In the genomic region with DNA sequence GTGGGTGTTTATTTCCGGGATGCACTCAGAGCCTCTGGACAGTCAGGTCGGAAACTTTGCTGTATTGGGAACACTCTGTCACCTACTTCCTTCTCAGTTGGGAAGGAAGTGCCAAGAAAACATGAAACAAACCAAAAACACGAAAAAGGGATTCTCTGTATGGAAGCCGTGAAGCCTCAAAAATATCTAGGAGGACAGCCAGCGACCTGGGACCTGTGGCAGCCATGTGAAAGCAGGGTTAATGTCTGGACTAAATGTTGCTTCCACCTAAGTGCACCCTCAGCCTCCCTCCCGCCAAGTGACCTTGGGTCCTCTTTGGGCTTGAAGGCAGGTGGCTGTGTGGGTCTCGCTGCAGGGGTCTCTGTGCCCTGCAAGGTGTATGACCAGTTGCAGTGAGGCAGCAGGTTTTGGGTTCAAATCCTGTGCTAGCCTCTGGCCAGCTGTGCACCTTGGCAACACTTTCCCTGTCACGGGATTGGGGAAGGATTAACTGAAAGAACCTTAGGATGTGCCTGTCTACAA, we compare ENCODE assay signal across 8 cellular contexts. TPM values are rescaled to one million over a fixed set of nuclear protein-coding genes. Genes with fewer than 3 reads are reported as not detected.
A peak's percentile ranks its signal among the peaks of the same experiment; 100 is the strongest.
DNase-seq lines count a peak whose midpoint lies in the region; TF ChIP-seq lines count a peak whose summit lies in the region.

No MANE protein-coding gene starts in this region.

- CTCF ChIA-PET in AG04449 (lab: Yijun Ruan, JAX) = interaction anchor here (1.7 kb wide), 1 partner anchor 11 kb away, joined by 5 read pairs; no protein-coding TSS in a partner anchor

- H3K9ac ChIP-seq in HUES48 (ENCODE audit: low read depth, low read length) = peak overlapping the region; percentile 69; the same call in 1 of the 2 replicates

- no peaks in the 10 kb centered on the region for H3K4me1 ChIP-seq in HUES48 (ENCODE audit: control insufficient read depth, insufficient read depth, low read length)
- H3K4me1 ChIP-seq in mesodermal cell (ENCODE audit: control insufficient read depth, insufficient read depth, low read length, poor library complexity, severe bottlenecking) = peaks cover 10% of the 10 kb centered on the region

- WGBS in mesodermal cell (ENCODE audit: insufficient coverage in 2 of 2), 2 experiments = 55 to 56% methylated on average over 7 to 8 of the region's 8 CpGs

- no peaks in the 10 kb centered on the region for H3K27me3 ChIP-seq in HUES48 (ENCODE audit: control insufficient read depth, insufficient read depth, low read length)

- H3K27ac ChIP-seq in HUES48 (ENCODE audit: low read depth, low read length) (peak overlapping the region; percentile 66), mesodermal cell (ENCODE audit: low read depth, low read length, severe bottlenecking) (peak overlapping the region; percentile 69)

- DNase-seq in AG04449 (ENCODE audit: low read depth, low spot score) (no peak), cardiac fibroblast (ENCODE audit: low read depth in 2 of 2) (peak; percentile 23 to 33), NCI-H1694 (lab: John Stamatoyannopoulos, UW) (no peak), AG20443 (ENCODE audit: low spot score) (no peak), retina (no peak), NCI-H128 (lab: John Stamatoyannopoulos, UW; ENCODE audit: unreplicated experiment) (no peak)

- 0 out of 2 replicates have a peak, but pooled peaks cover 3% of the 10 kb centered on the region for H3K36me3 ChIP-seq in HUES48 (ENCODE audit: control insufficient read depth, insufficient read depth, low read length)
- H3K36me3 ChIP-seq in mesodermal cell (ENCODE audit: control insufficient read depth, insufficient read depth, low read length) = peaks cover 15% of the 10 kb centered on the region

- TF ChIP-seq CTCF in AG04449 (IDR thresholded peaks at IDR 0.05; ENCODE audit: insufficient read depth, low read length, missing control alignments) (no peak), cardiac fibroblast (IDR thresholded peaks at IDR 0.05; ENCODE audit: low read depth, low read length) (no peak)

- POLR2A ChIA-PET in AG04449 (lab: Yijun Ruan, JAX) = no interaction called here

- peak overlapping the region; percentile 88 for H3K4me3 ChIP-seq in AG04449 (ENCODE audit: low read depth, low read length)
- peak overlapping the region; percentile 75 for H3K4me3 ChIP-seq in HUES48 (ENCODE audit: low read depth, low read length)
- H3K4me3 ChIP-seq in cardiac fibroblast (replicated peaks in 1 of 2; ENCODE audit: low read depth in 2 of 2, low read length in 2 of 2) = peak overlapping the region; percentile 93
- H3K4me3 ChIP-seq in mesodermal cell (ENCODE audit: extremely low read depth, insufficient read depth, low read length, poor library complexity, severe bottlenecking) = peak overlapping the region; percentile 86

- H3K9me3 ChIP-seq in HUES48 (ENCODE audit: control insufficient read depth, insufficient read depth, low read length) (no peaks in the 10 kb centered on the region), mesodermal cell (ENCODE audit: control insufficient read depth, low read length) (no peaks in the 10 kb centered on the region)

RNA-seq across cellular contexts. Expression of gene MAVS, which starts 0.8 kb away (rescaled TPM):
- polyA plus RNA-seq in mesodermal cell (2013, experiment 1 of 2) = 20.4 TPM
- 18.0 TPM for polyA plus RNA-seq in mesodermal cell (2013, experiment 2 of 2)

RNA-seq across cellular contexts. Expression of gene AP5S1, which starts 27.1 kb away (rescaled TPM):
- 3.9 TPM for polyA plus RNA-seq in mesodermal cell (2013, experiment 1 of 2)
- polyA plus RNA-seq in mesodermal cell (2013, experiment 2 of 2) = 2.9 TPM

RNA-seq across cellular contexts. Expression of gene PANK2, which starts 41.7 kb away (rescaled TPM):
- 33.0 TPM for polyA plus RNA-seq in mesodermal cell (2013, experiment 1 of 2)
- 30.6 TPM for polyA plus RNA-seq in mesodermal cell (2013, experiment 2 of 2)

RNA-seq across cellular contexts. Expression of gene CDC25B, which starts 51.4 kb away (rescaled TPM):
- polyA plus RNA-seq in mesodermal cell (2013, experiment 1 of 2) = 32.4 TPM
- 28.2 TPM for polyA plus RNA-seq in mesodermal cell (2013, experiment 2 of 2)

Comparison
In these comparisons a context has a peak if more than half of its experiments do, and no peak if none do; other contexts are left out.
1. DNase-seq: peak in cardiac fibroblast (2 of 2); none in AG04449 (single experiment), NCI-H1694 (single experiment), AG20443 (single experiment), retina (single experiment) and NCI-H128 (single experiment).
2. Peak in every context shown above with its lines, with median percentiles within 50 percentile points of each other: H3K4me3 ChIP-seq.